ENCODE assay signal across 9 cellular contexts in the genomic region with DNA sequence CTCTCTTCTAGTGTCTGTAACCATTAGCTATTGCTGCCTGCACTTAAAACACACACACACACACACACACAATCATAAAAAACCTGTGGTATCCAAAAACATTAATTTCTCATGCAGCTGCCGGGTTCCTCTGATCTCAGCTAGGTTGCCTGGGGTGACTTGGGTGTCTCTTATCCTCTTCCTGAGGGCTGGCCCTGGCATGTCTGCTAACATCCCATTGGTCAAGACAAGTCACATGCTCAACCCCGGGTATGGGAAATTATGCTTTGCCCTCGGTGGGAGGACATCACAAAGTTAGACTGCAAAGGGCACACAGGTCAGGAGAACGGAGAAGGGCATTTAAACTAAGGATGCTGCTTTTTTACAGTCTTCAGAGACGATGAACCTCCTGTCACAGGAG. TPM values are rescaled to one million over a fixed set of nuclear protein-coding genes. Genes with fewer than 3 reads are reported as not detected.
DNase-seq lines count a peak whose midpoint lies in the region; ATAC-seq and TF ChIP-seq lines count a peak whose summit lies in the region.
"Had no signal": no experiment of that assay in that cellular context is flagged by ENCODE, and none has a peak within 500 bp of the region (broad histone marks: within the 10 kb centered on the region; RNA-seq: fewer than 3 reads in every experiment).

No MANE protein-coding gene starts in this region.

- H3K4me3 ChIP-seq in HEK293 (ENCODE audit: low read depth, low read length): no peak overlapping the region

- H3K36me3 Mint-ChIP-seq in dendritic cell treated with granulocyte-macrophage colony-stimulating factor and Interleukin-4, amounts not matched to agents 40 ng/mL and 50 ng/mL, for 4 days (ENCODE audit: low read depth): no peaks in the 10 kb centered on the region
- H3K36me3 Mint-ChIP-seq in mesothelial cell of epicardium: no peaks in the 10 kb centered on the region
- H3K36me3 Mint-ChIP-seq: immature natural killer cell had no signal

- H3K4me1 ChIP-seq in HEK293 (ENCODE audit: control insufficient read depth, insufficient read depth, low read length): no peaks in the 10 kb centered on the region

- H3K9me3 Mint-ChIP-seq in dendritic cell treated with granulocyte-macrophage colony-stimulating factor and Interleukin-4, amounts not matched to agents 40 ng/mL and 50 ng/mL, for 4 days: peaks cover 7% of the 10 kb centered on the region
- H3K9me3 Mint-ChIP-seq in mesothelial cell of epicardium: peaks cover 3% of the 10 kb centered on the region
- H3K9me3 Mint-ChIP-seq: immature natural killer cell had no signal

- no peak for ATAC-seq in HG02938 (IDR thresholded peaks at IDR 0.05; ENCODE audit: unreplicated experiment)

- no peak overlapping the region for H3K4me3 Mint-ChIP-seq in dendritic cell treated with granulocyte-macrophage colony-stimulating factor and Interleukin-4, amounts not matched to agents 40 ng/mL and 50 ng/mL, for 4 days
- no peak overlapping the region for H3K4me3 Mint-ChIP-seq in mesothelial cell of epicardium

- peak overlapping the region; percentile 28 for H3K27ac Mint-ChIP-seq in dendritic cell treated with granulocyte-macrophage colony-stimulating factor and Interleukin-4, amounts not matched to agents 40 ng/mL and 50 ng/mL, for 4 days
- no peak overlapping the region for H3K27ac Mint-ChIP-seq in mesothelial cell of epicardium

- CTCF ChIA-PET in HEK293 (lab: Yijun Ruan, JAX): interaction anchor here (0.9 to 9.3 kb wide), 6 partner anchors 54 to 356 kb away, joined by 3 to 89 read pairs (median 6); no protein-coding TSS in a partner anchor

- POLR2A ChIA-PET in HEK293 (lab: Yijun Ruan, JAX): no interaction called here

- DNase-seq in DMS153 (lab: John Stamatoyannopoulos, UW): peak; percentile 17
- DNase-seq in SHP77 (lab: John Stamatoyannopoulos, UW): peak; percentile 79 to 85
- peak; percentile 10 for DNase-seq in stimulated activated CD8-positive, alpha-beta memory T cell treated with anti-CD3 and anti-CD28 coated beads, Interleukin-4, amount 100 ng/mL, for 24 hours (ENCODE audit: low read depth)
- DNase-seq in mesothelial cell of epicardium (ENCODE audit: low spot score in 2 of 2, unreplicated experiment in 2 of 2): no peak
- DNase-seq in NCI-H2107 (lab: John Stamatoyannopoulos, UW): no peak

- TF ChIP-seq CTCF in HEK293 (tag by site-specific recombination; IDR thresholded peaks at IDR 0.05) (no peak), mesothelial cell of epicardium (IDR thresholded peaks at IDR 0.05; ENCODE audit: unreplicated experiment) (no peak)

- no peak overlapping the region for H3K27ac ChIP-seq in HEK293 (ENCODE audit: extremely low read depth, low read depth, low read length)

- H3K4me1 Mint-ChIP-seq in dendritic cell treated with granulocyte-macrophage colony-stimulating factor and Interleukin-4, amounts not matched to agents 40 ng/mL and 50 ng/mL, for 4 days (ENCODE audit: low read depth): peaks cover 18% of the 10 kb centered on the region
- no peaks in the 10 kb centered on the region for H3K4me1 Mint-ChIP-seq in mesothelial cell of epicardium

- no peaks in the 10 kb centered on the region for H3K36me3 ChIP-seq in HEK293 (ENCODE audit: control insufficient read depth in 2 of 2, insufficient read depth in 1 of 2, low read length in 2 of 2)

- H3K27me3 Mint-ChIP-seq in dendritic cell treated with granulocyte-macrophage colony-stimulating factor and Interleukin-4, amounts not matched to agents 40 ng/mL and 50 ng/mL, for 4 days: peaks cover 24% of the 10 kb centered on the region
- H3K27me3 Mint-ChIP-seq in mesothelial cell of epicardium (ENCODE audit: low read depth): peaks cover 5% of the 10 kb centered on the region

- H3K9me3 ChIP-seq in HEK293 (ENCODE audit: control insufficient read depth, insufficient read depth, low read depth, low read length): no peaks in the 10 kb centered on the region

- intact Hi-C loops in dendritic cell treated with granulocyte-macrophage colony-stimulating factor and Interleukin-4, amounts not matched to agents 40 ng/mL and 50 ng/mL, for 4 days (cut with micrococcal nuclease): no loop called here

TF ChIP-seq in HEK293, 187 proteins besides CTCF, POLR2A, EP300 and RAD21 (continues in another document):
- no peak for TF ChIP-seq OVOL3 (tag by site-specific recombination; IDR thresholded peaks at IDR 0.05)
- TF ChIP-seq GFI1B (tag by site-specific recombination; IDR thresholded peaks at IDR 0.05): no peak
- TF ChIP-seq ZNF777 (tag by site-specific recombination; IDR thresholded peaks at IDR 0.05; ENCODE audit: borderline replicate concordance): no peak
- TF ChIP-seq TCF7L2 (IDR thresholded peaks at IDR 0.05; ENCODE audit: borderline replicate concordance, low read depth, low read length): 0 out of 2 replicates have a peak, but pooled peaks have one; percentile 25
- peak; percentile 42; the same call in 1 of the 2 replicates for TF ChIP-seq ZNF341 (tag by site-specific recombination; IDR thresholded peaks at IDR 0.05; ENCODE audit: low read depth)
- no peak for TF ChIP-seq ZNF239 (tag by site-specific recombination; IDR thresholded peaks at IDR 0.05)
- no peak for TF ChIP-seq ZNF10 (tag by site-specific recombination; IDR thresholded peaks at IDR 0.05)
- TF ChIP-seq, protein P1, sequence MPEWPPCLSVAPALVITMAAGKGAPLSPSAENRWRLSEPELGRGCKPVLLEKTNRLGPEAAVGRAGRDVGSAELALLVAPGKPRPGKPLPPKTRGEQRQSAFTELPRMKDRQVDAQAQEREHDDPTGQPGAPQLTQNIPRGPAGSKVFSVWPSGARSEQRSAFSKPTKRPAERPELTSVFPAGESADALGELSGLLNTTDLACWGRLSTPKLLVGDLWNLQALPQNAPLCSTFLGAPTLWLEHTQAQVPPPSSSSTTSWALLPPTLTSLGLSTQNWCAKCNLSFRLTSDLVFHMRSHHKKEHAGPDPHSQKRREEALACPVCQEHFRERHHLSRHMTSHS (tag by site-specific recombination; IDR thresholded peaks at IDR 0.05): no peak
- no peak for TF ChIP-seq ZNF221 (tag by site-specific recombination; IDR thresholded peaks at IDR 0.05; ENCODE audit: borderline replicate concordance)
- no peak for TF ChIP-seq ZNF394 (tag by site-specific recombination; IDR thresholded peaks at IDR 0.05; ENCODE audit: borderline replicate concordance)
- TF ChIP-seq ZNF701 (tag by site-specific recombination; IDR thresholded peaks at IDR 0.05): no peak
- no peak for TF ChIP-seq ZSCAN30 (tag by site-specific recombination; IDR thresholded peaks at IDR 0.05)
- TF ChIP-seq ZNF114 (tag by site-specific recombination; IDR thresholded peaks at IDR 0.05): no peak
- no peak for TF ChIP-seq ZNF621 (tag by site-specific recombination; IDR thresholded peaks at IDR 0.05)
- no peak for TF ChIP-seq ZNF530 (tag by site-specific recombination; IDR thresholded peaks at IDR 0.05; ENCODE audit: low read depth)
- no peak for TF ChIP-seq ZNF76 (tag by site-specific recombination; IDR thresholded peaks at IDR 0.05; ENCODE audit: borderline replicate concordance, low read depth)
- peak; percentile 7; the same call in 1 of the 2 replicates for TF ChIP-seq FEZF1 (tag by site-specific recombination; IDR thresholded peaks at IDR 0.05)
- TF ChIP-seq ZNF324 (tag by site-specific recombination; IDR thresholded peaks at IDR 0.05): no peak
- TF ChIP-seq, protein P2, sequence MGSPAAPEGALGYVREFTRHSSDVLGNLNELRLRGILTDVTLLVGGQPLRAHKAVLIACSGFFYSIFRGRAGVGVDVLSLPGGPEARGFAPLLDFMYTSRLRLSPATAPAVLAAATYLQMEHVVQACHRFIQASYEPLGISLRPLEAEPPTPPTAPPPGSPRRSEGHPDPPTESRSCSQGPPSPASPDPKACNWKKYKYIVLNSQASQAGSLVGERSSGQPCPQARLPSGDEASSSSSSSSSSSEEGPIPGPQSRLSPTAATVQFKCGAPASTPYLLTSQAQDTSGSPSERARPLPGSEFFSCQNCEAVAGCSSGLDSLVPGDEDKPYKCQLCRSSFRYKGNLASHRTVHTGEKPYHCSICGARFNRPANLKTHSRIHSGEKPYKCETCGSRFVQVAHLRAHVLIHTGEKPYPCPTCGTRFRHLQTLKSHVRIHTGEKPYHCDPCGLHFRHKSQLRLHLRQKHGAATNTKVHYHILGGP (tag by site-specific recombination; IDR thresholded peaks at IDR 0.05): no peak
- 0 out of 2 replicates have a peak, but pooled peaks have one; percentile 12 for TF ChIP-seq SP2 (tag by site-specific recombination; IDR thresholded peaks at IDR 0.05)
- no peak for TF ChIP-seq ZBTB48 (tag by site-specific recombination; IDR thresholded peaks at IDR 0.05)
- TF ChIP-seq ZIC2 (tag by site-specific recombination; IDR thresholded peaks at IDR 0.05): 0 out of 2 replicates have a peak, but pooled peaks have one; percentile 24
- 0 out of 2 replicates have a peak, but pooled peaks have one; percentile 42 for TF ChIP-seq ZNF600 (tag by site-specific recombination; IDR thresholded peaks at IDR 0.05)
- TF ChIP-seq ZNF404 (tag by site-specific recombination; IDR thresholded peaks at IDR 0.05): no peak
- TF ChIP-seq ZFP41 (tag by site-specific recombination; IDR thresholded peaks at IDR 0.05; ENCODE audit: borderline replicate concordance): no peak
- TF ChIP-seq ZNF747 (tag by site-specific recombination; IDR thresholded peaks at IDR 0.05): no peak
- no peak for TF ChIP-seq ZNF140 (tag by site-specific recombination; IDR thresholded peaks at IDR 0.05)
- TF ChIP-seq, protein P3, sequence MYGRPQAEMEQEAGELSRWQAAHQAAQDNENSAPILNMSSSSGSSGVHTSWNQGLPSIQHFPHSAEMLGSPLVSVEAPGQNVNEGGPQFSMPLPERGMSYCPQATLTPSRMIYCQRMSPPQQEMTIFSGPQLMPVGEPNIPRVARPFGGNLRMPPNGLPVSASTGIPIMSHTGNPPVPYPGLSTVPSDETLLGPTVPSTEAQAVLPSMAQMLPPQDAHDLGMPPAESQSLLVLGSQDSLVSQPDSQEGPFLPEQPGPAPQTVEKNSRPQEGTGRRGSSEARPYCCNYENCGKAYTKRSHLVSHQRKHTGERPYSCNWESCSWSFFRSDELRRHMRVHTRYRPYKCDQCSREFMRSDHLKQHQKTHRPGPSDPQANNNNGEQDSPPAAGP (tag by site-specific recombination; IDR thresholded peaks at IDR 0.05): no peak
- peak; percentile 35; the same call in 1 of the 2 replicates for TF ChIP-seq SCRT2 (tag by site-specific recombination; IDR thresholded peaks at IDR 0.05)

RNA-seq across cellular contexts. Expression of a gene that starts 55.7 kb away (rescaled TPM):
- 3.7 to 4.3 TPM (median 4.1 TPM) in 3 replicates for total RNA-seq in mesothelial cell of epicardium

Comparison
In these comparisons a context has a peak if more than half of its experiments do, and no peak if none do; other contexts are left out.
1. DNase-seq: peak in DMS153 (single experiment), SHP77 (2 of 2) and stimulated activated CD8-positive, alpha-beta memory T cell treated with anti-CD3 and anti-CD28 coated beads, Interleukin-4, amount 100 ng/mL, for 24 hours (single experiment); none in mesothelial cell of epicardium (0 of 2) and NCI-H2107 (single experiment).